ENCODE assay signal across 1 cellular context in genomic region chr6:157982297-157982579, GRCh38.
TF ChIP-seq lines count a peak whose summit lies in the region.

No MANE protein-coding gene starts in this region.

TF ChIP-seq in HEK293, 187 proteins besides CTCF, POLR2A, EP300 and RAD21 (continued from another document):
- TF ChIP-seq ZNF658 (tag by site-specific recombination; IDR thresholded peaks at IDR 0.05) (no peak), ELK4 (IDR thresholded peaks at IDR 0.05; ENCODE audit: borderline replicate concordance, low read depth, low read length) (no peak), ZNF624 (tag by site-specific recombination; IDR thresholded peaks at IDR 0.05) (no peak), ZBTB11 (tag by site-specific recombination; conservative IDR thresholded peaks at IDR 0.05; ENCODE audit: low read depth) (no peak), ZNF670 (tag by site-specific recombination; IDR thresholded peaks at IDR 0.05; ENCODE audit: low read depth) (no peak), MEIS1 (CRISPR knock-in tag; IDR thresholded peaks at IDR 0.05; ENCODE audit: borderline replicate concordance) (no peak), ZNF623 (tag by site-specific recombination; IDR thresholded peaks at IDR 0.05) (no peak), ZNF449 (tag by site-specific recombination; IDR thresholded peaks at IDR 0.05) (0 out of 2 replicates have a peak, but pooled peaks have one; percentile 22), ZBTB20 (tag by site-specific recombination; IDR thresholded peaks at IDR 0.05) (no peak), WT1 (tag by site-specific recombination; IDR thresholded peaks at IDR 0.05) (no peak), ZNF747 (tag by site-specific recombination; IDR thresholded peaks at IDR 0.05) (no peak), ZNF335 (tag by site-specific recombination; conservative IDR thresholded peaks at IDR 0.05) (peak; percentile 61), ZFP37 (tag by site-specific recombination; IDR thresholded peaks at IDR 0.05) (0 out of 2 replicates have a peak, but pooled peaks have one; percentile 2), ZNF221 (tag by site-specific recombination; IDR thresholded peaks at IDR 0.05; ENCODE audit: borderline replicate concordance) (no peak)
